In genomic region chr12:109591041-109591440, GRCh38 we compare ENCODE assay signal across 21 cellular contexts. TPM values are rescaled to one million over a fixed set of nuclear protein-coding genes. Genes with fewer than 3 reads are reported as not detected.
A peak's percentile ranks its signal among the peaks of the same experiment; 100 is the strongest.
DNase-seq lines count a peak whose midpoint lies in the region; ATAC-seq and TF ChIP-seq lines count a peak whose summit lies in the region.
"Had no signal": no experiment of that assay in that cellular context is flagged by ENCODE, and none has a peak within 500 bp of the region (broad histone marks: within the 10 kb centered on the region; RNA-seq: fewer than 3 reads in every experiment).

No MANE protein-coding gene starts in this region.

- no peak overlapping the region for H2AK5ac ChIP-seq in trophoblast cell (ENCODE audit: low read length)

- no peaks in the 10 kb centered on the region for H3K27me3 ChIP-seq in SJCRH30
- no peaks in the 10 kb centered on the region for H3K27me3 ChIP-seq in trophoblast cell (ENCODE audit: insufficient read depth, low read length)

- H3K79me1 ChIP-seq in trophoblast cell (ENCODE audit: low read length): no peaks in the 10 kb centered on the region

- no peak for TF ChIP-seq CTCF in glutamatergic neuron (IDR thresholded peaks at IDR 0.05; ENCODE audit: partially characterized antibody, unreplicated experiment)

- no peaks in the 10 kb centered on the region for H3K79me2 ChIP-seq in trophoblast cell (ENCODE audit: control insufficient read depth, insufficient read depth, low read length, poor library complexity)

- peaks cover 41% of the 10 kb centered on the region for H3K4me1 Mint-ChIP-seq in glutamatergic neuron (ENCODE audit: low read depth, unreplicated experiment)
- H3K4me1 Mint-ChIP-seq: B cell had no signal

- H3K36me3 ChIP-seq in SJCRH30 (no peaks in the 10 kb centered on the region; the same call in 1 of the 2 replicates), trophoblast cell (ENCODE audit: control insufficient read depth in 1 of 2, insufficient read depth in 2 of 2, low read length in 2 of 2) (peaks cover 86 to 88% of the 10 kb centered on the region in 2 experiments)

- H3K4me1 ChIP-seq in SJCRH30 (peaks cover 10% of the 10 kb centered on the region), trophoblast cell (ENCODE audit: control insufficient read depth in 1 of 2, insufficient read depth in 2 of 2, low read length in 2 of 2) (no peaks in the 10 kb centered on the region)
- H3K4me1 ChIP-seq: Caco-2 had no signal

- no peak overlapping the region for H2BK12ac ChIP-seq in trophoblast cell (ENCODE audit: low read length)

- no peak overlapping the region for H3K4me2 ChIP-seq in trophoblast cell (ENCODE audit: low read length)

- H3K27ac Mint-ChIP-seq in glutamatergic neuron (ENCODE audit: unreplicated experiment): peak overlapping the region; percentile 82
- H3K27ac Mint-ChIP-seq: B cell; CD8-positive, alpha-beta memory T cell; HFFc6 had no signal

- H3K4me3 ChIP-seq in SJCRH30: no peak overlapping the region
- no peak overlapping the region for H3K4me3 ChIP-seq in trophoblast cell (ENCODE audit: low read depth, low read length)

- H2BK120ac ChIP-seq in trophoblast cell (ENCODE audit: insufficient read depth, low read length, poor library complexity): no peak overlapping the region

- H4K12ac ChIP-seq in trophoblast cell (ENCODE audit: low read depth, low read length): peak overlapping the region; percentile 9

- ATAC-seq in GM18867 (IDR thresholded peaks at IDR 0.05; ENCODE audit: unreplicated experiment) (no peak), GM18861 (IDR thresholded peaks at IDR 0.05; ENCODE audit: unreplicated experiment) (no peak)
- ATAC-seq: HCT116, HepG2 had no signal

- H3K18ac ChIP-seq in trophoblast cell (ENCODE audit: low read length): no peak overlapping the region

- H3K36me3 Mint-ChIP-seq in glutamatergic neuron (ENCODE audit: unreplicated experiment): peaks cover 8% of the 10 kb centered on the region

- H3K9me3 ChIP-seq in SJCRH30 (replicated peaks) (no peaks in the 10 kb centered on the region), trophoblast cell (ENCODE audit: insufficient read depth, low read depth, low read length) (no peaks in the 10 kb centered on the region)
- H3K9me3 ChIP-seq: Caco-2 had no signal

- H3K14ac ChIP-seq in trophoblast cell (ENCODE audit: low read length): no peak overlapping the region

- H4K8ac ChIP-seq in trophoblast cell (ENCODE audit: low read depth, low read length): no peak overlapping the region

- DNase-seq in NCI-H2171 (lab: John Stamatoyannopoulos, UW) (peak; percentile 21), SJCRH30 (peak; percentile 71 to 75), glutamatergic neuron (peak; percentile 54), trophoblast cell (no peak), NCI-H2227 treated with DMSO at 0.1 percent for 48 hours (lab: John Stamatoyannopoulos, UW) (no peak), NCI-H82 (lab: John Stamatoyannopoulos, UW) (no peak)
- DNase-seq: C1 segment of cervical spinal cord; Caco-2; CD4-positive, CD25-positive, alpha-beta regulatory T cell; CD8-positive, alpha-beta memory T cell; DMS79; GDM1; GOT3; H7; HFFc6 had no signal

- no CpG with 5 or more reads among the region's 10 CpGs for WGBS in trophoblast cell (ENCODE audit: extremely low coverage, insufficient coverage, insufficient read length)

- H2BK5ac ChIP-seq in trophoblast cell (ENCODE audit: low read depth, low read length, poor library complexity): no peak overlapping the region

- H3K4me3 Mint-ChIP-seq in glutamatergic neuron (ENCODE audit: unreplicated experiment): no peak overlapping the region
- H3K4me3 Mint-ChIP-seq: B cell; CD4-positive, CD25-positive, alpha-beta regulatory T cell; CD8-positive, alpha-beta memory T cell; HFFc6; IgD-negative memory B cell had no signal

- no peak overlapping the region for H3K23ac ChIP-seq in trophoblast cell (ENCODE audit: low read length)

- no peak overlapping the region for H3K9ac ChIP-seq in trophoblast cell (ENCODE audit: low read length)

- H4K91ac ChIP-seq in trophoblast cell (ENCODE audit: low read depth, low read length): no peak overlapping the region

- no peak overlapping the region for H3K4ac ChIP-seq in trophoblast cell (ENCODE audit: low read depth, low read length)

- H3K27me3 Mint-ChIP-seq in glutamatergic neuron (ENCODE audit: unreplicated experiment): peaks cover 19% of the 10 kb centered on the region
- H3K27me3 Mint-ChIP-seq: B cell; CD4-positive, CD25-positive, alpha-beta regulatory T cell; CD8-positive, alpha-beta memory T cell; IgD-negative memory B cell had no signal

- peaks cover 15% of the 10 kb centered on the region for H3K9me3 Mint-ChIP-seq in glutamatergic neuron (ENCODE audit: unreplicated experiment)
- H3K9me3 Mint-ChIP-seq: CD4-positive, CD25-positive, alpha-beta regulatory T cell; CD8-positive, alpha-beta memory T cell; HFFc6; IgD-negative memory B cell had no signal

- H2AFZ ChIP-seq in trophoblast cell (ENCODE audit: insufficient read depth, low read length, poor library complexity): no peak overlapping the region

- H3K27ac ChIP-seq in SJCRH30: peak overlapping the region; percentile 38
- no peak overlapping the region for H3K27ac ChIP-seq in trophoblast cell (ENCODE audit: low read depth, low read length)

RNA-seq across cellular contexts. Expression of gene MVK, which starts 17.4 kb away (rescaled TPM):
- 17.3 and 18.7 TPM in 2 replicates for total RNA-seq in SJCRH30 (2014; rRNA removed; shearing (Covaris generic))
- total RNA-seq in glutamatergic neuron (ENCODE audit: unreplicated experiment): 53.6 TPM
- 28.5 and 28.6 TPM in 2 replicates for polyA plus RNA-seq in trophoblast cell (2013)

RNA-seq across cellular contexts. Expression of gene MMAB, which starts 17.7 kb away (rescaled TPM):
- 22.2 and 23.1 TPM in 2 replicates for total RNA-seq in SJCRH30 (2014; rRNA removed; shearing (Covaris generic))
- total RNA-seq in glutamatergic neuron (ENCODE audit: unreplicated experiment): 28.7 TPM
- 21.0 and 23.1 TPM in 2 replicates for polyA plus RNA-seq in trophoblast cell (2013)

Comparison
In these comparisons a context has a peak if more than half of its experiments do, and no peak if none do; other contexts are left out.
1. DNase-seq: peak in NCI-H2171 (single experiment), SJCRH30 (2 of 2) and glutamatergic neuron (single experiment); none in trophoblast cell (0 of 2), NCI-H2227 treated with DMSO at 0.1 percent for 48 hours (single experiment) and NCI-H82 (single experiment).